ENCODE assay signal across 18 cellular contexts in the genomic region with DNA sequence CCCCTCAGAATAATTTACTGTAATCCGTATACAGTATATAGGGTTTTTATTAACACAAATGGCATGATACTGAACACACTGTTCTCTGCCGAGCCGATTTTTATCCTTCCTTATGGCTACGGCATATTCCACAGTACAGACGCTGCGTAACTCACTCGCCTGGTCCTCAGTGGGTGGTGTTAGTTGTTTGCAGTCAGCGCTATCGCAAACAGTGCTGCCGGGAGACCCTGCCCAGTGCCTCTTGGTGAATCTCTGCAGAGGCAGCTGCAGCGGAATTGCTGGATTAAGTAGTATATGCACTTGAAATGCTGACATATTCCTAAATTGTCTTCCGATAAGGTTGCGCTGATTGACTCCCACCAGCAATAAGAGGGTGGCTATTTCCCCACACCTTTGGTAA.
DNase-seq lines count a peak whose midpoint lies in the region; ATAC-seq and TF ChIP-seq lines count a peak whose summit lies in the region.
"Had no signal": no experiment of that assay in that cellular context is flagged by ENCODE, and none has a peak within 500 bp of the region (broad histone marks: within the 10 kb centered on the region; RNA-seq: fewer than 3 reads in every experiment).

No MANE protein-coding gene starts in this region.

- H3K36me3 ChIP-seq in GM23338 (ENCODE audit: insufficient read depth) (no peaks in the 10 kb centered on the region), hepatocyte (replicated peaks; ENCODE audit: insufficient read depth, low read depth) (no peaks in the 10 kb centered on the region)

- H3K4me3 Mint-ChIP-seq in GM23338, result no peak overlapping the region

- H3K79me2 ChIP-seq in GM23338 (replicated peaks; ENCODE audit: insufficient read depth) (no peaks in the 10 kb centered on the region), hepatocyte (no peaks in the 10 kb centered on the region)

- CTCF ChIA-PET in HEK293T (lab: Yijun Ruan, JAX), result interaction anchor here (1.3 kb wide), 1 partner anchor 35 kb away, joined by 3 read pairs; no protein-coding TSS in a partner anchor

- no peaks in the 10 kb centered on the region for H3K9me3 ChIP-seq in hepatocyte (ENCODE audit: low read depth)

- WGBS in hepatocyte (ENCODE audit: low lambda C conversion rate, missing lambda C conversion rate), result 41% methylated on average over 13 of the region's 13 CpGs

- no peak overlapping the region for H3K27ac Mint-ChIP-seq in GM23338

- POLR2A ChIA-PET in HEK293T (lab: Yijun Ruan, JAX), result no interaction called here

- H3K4me2 ChIP-seq in GM23338 (no peak overlapping the region), hepatocyte (peak overlapping the region; percentile 57)
- H3K4me2 ChIP-seq: KMS-11 had no signal

- no peak overlapping the region for H3K27ac ChIP-seq in GM23338 (ENCODE audit: low read depth)
- no peak overlapping the region for H3K27ac ChIP-seq in hepatocyte
- H3K27ac ChIP-seq: KMS-11 had no signal

- H3K9me3 Mint-ChIP-seq in GM23338, result no peaks in the 10 kb centered on the region

- H3K4me3 ChIP-seq in GM23338 (no peak overlapping the region), hepatocyte (no peak overlapping the region)

- H4K20me1 ChIP-seq in GM23338 (replicated peaks; ENCODE audit: insufficient read depth), result no peaks in the 10 kb centered on the region
- H4K20me1 ChIP-seq in hepatocyte (ENCODE audit: insufficient read depth, poor library complexity, severe bottlenecking), result no peaks in the 10 kb centered on the region

- no peaks in the 10 kb centered on the region for H3F3A ChIP-seq in GM23338 (replicated peaks; ENCODE audit: low read depth)

- H3K36me3 Mint-ChIP-seq in GM23338 (ENCODE audit: low read depth), result no peaks in the 10 kb centered on the region

- H3K27me3 ChIP-seq in GM23338 (ENCODE audit: insufficient read depth), result no peaks in the 10 kb centered on the region
- H3K27me3 ChIP-seq in hepatocyte, result peaks cover 25% of the 10 kb centered on the region

- H3K27me3 Mint-ChIP-seq in GM23338 (ENCODE audit: insufficient read depth, low read depth, poor library complexity), result peaks cover 6% of the 10 kb centered on the region

- DNase-seq in GM23338 (ENCODE audit: low spot score) (no peak), HEK293T (ENCODE audit: extremely low spot score) (peak; percentile 17), NCI-H526 (lab: John Stamatoyannopoulos, UW) (peak; percentile 13 to 69), hepatocyte (ENCODE audit: low spot score) (no peak), DMS53 treated with DMSO at 0.1 percent for 48 hours (lab: John Stamatoyannopoulos, UW; ENCODE audit: unreplicated experiment) (no peak), kidney glomerular epithelial cell (lab: John Stamatoyannopoulos, UW) (no peak)
- no peak for DNase-seq in activated CD4-positive, alpha-beta T cell treated with anti-CD3 and anti-CD28 coated beads for 1 hour
- DNase-seq: AML-193, GDM1, MV-4-11, NCI-H1436 treated with DMSO at 0.1 percent for 48 hours, NCI-H2171 treated with DMSO at 0.1 percent for 48 hours, NCI-H524 treated with DMSO at 0.1 percent for 48 hours, OCI-M1, RPMI8226, SHP77 treated with DMSO at 0.1 percent for 48 hours, T1000 had no signal

- H2AFZ ChIP-seq in GM23338 (peak overlapping the region; percentile 34; the same call in 1 of the 2 replicates), hepatocyte (no peak overlapping the region)

- 0 out of 2 replicates have a peak, but pooled peaks cover 2% of the 10 kb centered on the region for H3K9me2 ChIP-seq in GM23338 (ENCODE audit: insufficient read depth)
- no peaks in the 10 kb centered on the region for H3K9me2 ChIP-seq in hepatocyte (replicated peaks; ENCODE audit: insufficient read depth)

- TF ChIP-seq CTCF in GM23338 (conservative IDR thresholded peaks at IDR 0.05; ENCODE audit: low read depth in 2 of 2) (no peak), hepatocyte (IDR thresholded peaks at IDR 0.05; ENCODE audit: poor library complexity) (no peak)

- peak; percentile 16; the same call in 1 of the 3 replicates for ATAC-seq in GM23338

- H3K4me1 Mint-ChIP-seq in GM23338, result peaks cover 15% of the 10 kb centered on the region

- H3K4me1 ChIP-seq in GM23338 (ENCODE audit: insufficient read depth), result no peaks in the 10 kb centered on the region
- no peaks in the 10 kb centered on the region for H3K4me1 ChIP-seq in hepatocyte (ENCODE audit: insufficient read depth)

TF ChIP-seq in GM23338, 12 proteins besides CTCF, POLR2A, EP300 and RAD21:
- TF ChIP-seq POLR2AphosphoS5 (IDR thresholded peaks at IDR 0.05; ENCODE audit: low read depth) (no peak), EZH2 (IDR thresholded peaks at IDR 0.05; ENCODE audit: low read depth, unreplicated experiment) (no peak), JUNB (IDR thresholded peaks at IDR 0.05; ENCODE audit: unreplicated experiment) (no peak)

TF ChIP-seq in HEK293T, 16 proteins besides CTCF, POLR2A, EP300 and RAD21:
- TF ChIP-seq LEF1 (IDR thresholded peaks at IDR 0.05; ENCODE audit: borderline replicate concordance) (no peak), SUZ12 (IDR thresholded peaks at IDR 0.05) (no peak), HDGF (IDR thresholded peaks at IDR 0.05; ENCODE audit: borderline replicate concordance) (no peak), FOXM1 (IDR thresholded peaks at IDR 0.05; ENCODE audit: borderline replicate concordance) (no peak), FOXA1 (IDR thresholded peaks at IDR 0.05) (no peak), ELF4 (IDR thresholded peaks at IDR 0.05) (no peak), ARNT (IDR thresholded peaks at IDR 0.05) (no peak), FOXK2 (IDR thresholded peaks at IDR 0.05) (no peak), ZNF384 (IDR thresholded peaks at IDR 0.05) (no peak)
- TF ChIP-seq, protein P1, sequence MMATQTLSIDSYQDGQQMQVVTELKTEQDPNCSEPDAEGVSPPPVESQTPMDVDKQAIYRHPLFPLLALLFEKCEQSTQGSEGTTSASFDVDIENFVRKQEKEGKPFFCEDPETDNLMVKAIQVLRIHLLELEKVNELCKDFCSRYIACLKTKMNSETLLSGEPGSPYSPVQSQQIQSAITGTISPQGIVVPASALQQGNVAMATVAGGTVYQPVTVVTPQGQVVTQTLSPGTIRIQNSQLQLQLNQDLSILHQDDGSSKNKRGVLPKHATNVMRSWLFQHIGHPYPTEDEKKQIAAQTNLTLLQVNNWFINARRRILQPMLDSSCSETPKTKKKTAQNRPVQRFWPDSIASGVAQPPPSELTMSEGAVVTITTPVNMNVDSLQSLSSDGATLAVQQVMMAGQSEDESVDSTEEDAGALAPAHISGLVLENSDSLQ (IDR thresholded peaks at IDR 0.05), result no peak

Comparison
In these comparisons a context has a peak if more than half of its experiments do, and no peak if none do; other contexts are left out.
1. DNase-seq: peak in HEK293T (single experiment) and NCI-H526 (2 of 2); none in GM23338 (single experiment), hepatocyte (single experiment), DMS53 treated with DMSO at 0.1 percent for 48 hours (single experiment), kidney glomerular epithelial cell (single experiment) and activated CD4-positive, alpha-beta T cell treated with anti-CD3 and anti-CD28 coated beads for 1 hour (single experiment).